1 cellular context compared by ENCODE assay signal in genomic region chr7:122803323-122803722, GRCh38.
TF ChIP-seq lines count a peak whose summit lies in the region.

No MANE protein-coding gene starts in this region.

TF ChIP-seq in HepG2, 621 proteins besides CTCF, POLR2A, EP300 and RAD21 (continued from another document):
- TF ChIP-seq TAF15 (IDR thresholded peaks at IDR 0.05; ENCODE audit: low read depth, low read length, poor library complexity, severe bottlenecking) (no peak), ZBTB43 (CRISPR knock-in tag; conservative IDR thresholded peaks at IDR 0.05) (no peak), ARHGAP35 (CRISPR knock-in tag; IDR thresholded peaks at IDR 0.05; ENCODE audit: borderline replicate concordance) (no peak), NPAS2 (CRISPR knock-in tag; IDR thresholded peaks at IDR 0.05; ENCODE audit: borderline replicate concordance) (no peak), SMC3 (IDR thresholded peaks at IDR 0.05; ENCODE audit: low read length) (peak; percentile 64; the same call in 1 of the 2 replicates)
TF ChIP-seq in HepG2: peak in this region for 3.
